In genomic region chr21:43588957-43589356, GRCh38 we compare ENCODE assay signal across 1 cellular context.
A peak's percentile ranks its signal among the peaks of the same experiment; 100 is the strongest.
TF ChIP-seq lines count a peak whose summit lies in the region.

No MANE protein-coding gene starts in this region.

TF ChIP-seq in HepG2, 621 proteins besides CTCF, POLR2A, EP300 and RAD21 (continued from another document):
- TF ChIP-seq FOXP4 (CRISPR knock-in tag; IDR thresholded peaks at IDR 0.05) = 0 out of 2 replicates have a peak, but pooled peaks have one; percentile 42
- no peak for TF ChIP-seq ZNF20 (CRISPR knock-in tag; IDR thresholded peaks at IDR 0.05)
- peak; percentile 27; the same call in 1 of the 2 replicates for TF ChIP-seq NCOA2 (CRISPR knock-in tag; IDR thresholded peaks at IDR 0.05)
- 0 out of 2 replicates have a peak, but pooled peaks have one; percentile 22 for TF ChIP-seq SALL1 (CRISPR knock-in tag; IDR thresholded peaks at IDR 0.05)
- TF ChIP-seq ARNTL (CRISPR knock-in tag; IDR thresholded peaks at IDR 0.05) = no peak
- TF ChIP-seq LCORL (IDR thresholded peaks at IDR 0.05) = no peak
- no peak for TF ChIP-seq LCORL (CRISPR knock-in tag; IDR thresholded peaks at IDR 0.05)
- TF ChIP-seq BCL6 (CRISPR knock-in tag; IDR thresholded peaks at IDR 0.05) = peak; percentile 61
- TF ChIP-seq ZMYM2 (CRISPR knock-in tag; IDR thresholded peaks at IDR 0.05) = no peak
- no peak for TF ChIP-seq HNF4G (IDR thresholded peaks at IDR 0.05; ENCODE audit: borderline replicate concordance, low read depth, low read length)
- no peak for TF ChIP-seq HNF4G (CRISPR knock-in tag; IDR thresholded peaks at IDR 0.05; ENCODE audit: borderline replicate concordance, low read depth)
- no peak for TF ChIP-seq GPN1 (CRISPR knock-in tag; IDR thresholded peaks at IDR 0.05; ENCODE audit: borderline replicate concordance)
- TF ChIP-seq ZBTB21 (CRISPR knock-in tag; IDR thresholded peaks at IDR 0.05) = no peak
- peak; percentile 40; the same call in 1 of the 2 replicates for TF ChIP-seq RXRB (CRISPR knock-in tag; IDR thresholded peaks at IDR 0.05; ENCODE audit: borderline replicate concordance)
- peak; percentile 58; the same call in 1 of the 2 replicates for TF ChIP-seq HMG20A (CRISPR knock-in tag; IDR thresholded peaks at IDR 0.05; ENCODE audit: borderline replicate concordance)
- TF ChIP-seq SOX6 (IDR thresholded peaks at IDR 0.05) = no peak
- TF ChIP-seq SOX6 (CRISPR knock-in tag; IDR thresholded peaks at IDR 0.05) = peak; percentile 29; the same call in 1 of the 2 replicates
- peak; percentile 38; the same call in 1 of the 2 replicates for TF ChIP-seq RARA (CRISPR knock-in tag; IDR thresholded peaks at IDR 0.05)
- TF ChIP-seq HDAC2 (CRISPR knock-in tag; IDR thresholded peaks at IDR 0.05) = peak; percentile 35; the same call in 1 of the 2 replicates
- TF ChIP-seq MED1 (CRISPR knock-in tag; IDR thresholded peaks at IDR 0.05) = peak; percentile 58; the same call in 1 of the 2 replicates
- peak; percentile 24; the same call in 1 of the 2 replicates for TF ChIP-seq FOXA3 (CRISPR knock-in tag; IDR thresholded peaks at IDR 0.05)
- peak; percentile 31; the same call in 1 of the 2 replicates for TF ChIP-seq FOSL2 (CRISPR knock-in tag; IDR thresholded peaks at IDR 0.05)
- no peak for TF ChIP-seq TOE1 (CRISPR knock-in tag; IDR thresholded peaks at IDR 0.05)
- no peak for TF ChIP-seq HOMEZ (CRISPR knock-in tag; IDR thresholded peaks at IDR 0.05; ENCODE audit: low read depth)
- no peak for TF ChIP-seq TMF1 (CRISPR knock-in tag; IDR thresholded peaks at IDR 0.05; ENCODE audit: low read depth)
- TF ChIP-seq ZMYM3 (CRISPR knock-in tag; IDR thresholded peaks at IDR 0.05) = no peak
- TF ChIP-seq ZNF432 (CRISPR knock-in tag; IDR thresholded peaks at IDR 0.05; ENCODE audit: borderline replicate concordance) = no peak
- no peak for TF ChIP-seq CREB1 (IDR thresholded peaks at IDR 0.05)
- TF ChIP-seq CREB1 (CRISPR knock-in tag; IDR thresholded peaks at IDR 0.05) = no peak
- TF ChIP-seq ZNF264 (CRISPR knock-in tag; IDR thresholded peaks at IDR 0.05) = peak; percentile 36; the same call in 1 of the 2 replicates
- TF ChIP-seq TCF7L2 (IDR thresholded peaks at IDR 0.05; ENCODE audit: low read depth, low read length) = no peak
- no peak for TF ChIP-seq HNRNPK (IDR thresholded peaks at IDR 0.05; ENCODE audit: low read depth, low read length, poor library complexity, severe bottlenecking)
- TF ChIP-seq KLF13 (CRISPR knock-in tag; IDR thresholded peaks at IDR 0.05) = no peak
- peak; percentile 58; the same call in 1 of the 2 replicates for TF ChIP-seq PPARG (CRISPR knock-in tag; conservative IDR thresholded peaks at IDR 0.05)
